Comparison of ENCODE assay signal across 19 cellular contexts in the genomic region with DNA sequence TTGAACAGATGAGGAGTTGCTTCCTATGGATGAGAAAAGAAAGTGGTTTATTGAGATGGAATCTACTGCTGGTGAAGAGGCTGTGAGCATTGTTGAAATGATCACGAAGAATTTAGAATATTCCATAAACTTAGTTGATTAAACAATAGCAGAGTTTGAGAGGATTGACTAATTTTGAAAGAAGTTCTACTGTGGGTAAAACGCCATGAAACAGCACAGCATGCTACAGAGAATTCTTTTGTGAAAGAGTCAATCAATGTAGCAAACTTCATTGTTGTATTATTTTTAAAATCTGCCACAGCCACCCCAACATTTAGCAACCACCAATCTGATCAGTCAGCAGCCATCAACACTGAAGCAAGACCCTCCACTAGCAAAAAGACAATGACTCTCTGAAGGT.
A peak's percentile ranks its signal among the peaks of the same experiment; 100 is the strongest.
DNase-seq lines count a peak whose midpoint lies in the region; ATAC-seq and TF ChIP-seq lines count a peak whose summit lies in the region.
"Had no signal": no experiment of that assay in that cellular context is flagged by ENCODE, and none has a peak within 500 bp of the region (broad histone marks: within the 10 kb centered on the region; RNA-seq: fewer than 3 reads in every experiment).

No MANE protein-coding gene starts in this region.

- H3K27me3 ChIP-seq in skeletal muscle satellite cell (ENCODE audit: control insufficient read depth, insufficient read depth, low read length), result no peaks in the 10 kb centered on the region

- peaks cover 49% of the 10 kb centered on the region for H3K4me1 ChIP-seq in skeletal muscle satellite cell (ENCODE audit: control insufficient read depth, insufficient read depth, low read length)

- H3K36me3 ChIP-seq in skeletal muscle satellite cell (ENCODE audit: insufficient read depth, low read length), result no peaks in the 10 kb centered on the region

- ATAC-seq in GM18868 (IDR thresholded peaks at IDR 0.05; ENCODE audit: unreplicated experiment) (no peak), HG03457 (IDR thresholded peaks at IDR 0.05; ENCODE audit: unreplicated experiment) (no peak)

- peak; percentile 81 for DNase-seq in EH (ENCODE audit: low read depth)
- DNase-seq in M059J (ENCODE audit: low read depth), result peak; percentile 20
- peak; percentile 6 for DNase-seq in astrocyte of the spinal cord (ENCODE audit: low read depth, low spot score)
- DNase-seq in DMS53 treated with DMSO at 0.1 percent for 48 hours (lab: John Stamatoyannopoulos, UW; ENCODE audit: unreplicated experiment), result no peak
- DNase-seq: CD4-positive, CD25-positive, alpha-beta regulatory T cell; DMS153; H7; Kasumi-1; MM.1S; NCI-H1092; NCI-H1436 treated with DMSO at 0.1 percent for 48 hours; NCI-H2029; NCI-H446; NK-92 treated with Interleukin-12 subunit alpha and Interleukin-12 subunit beta, amount 100 ng/mL, for 24 hours; Right ventricle myocardium superior; T-helper 1 cell had no signal

- H3K9me3 ChIP-seq in skeletal muscle satellite cell (replicated peaks; ENCODE audit: low read length), result no peaks in the 10 kb centered on the region

- peak overlapping the region; percentile 39 for H3K9ac ChIP-seq in skeletal muscle satellite cell (ENCODE audit: low read depth, low read length)

- H3K4me3 ChIP-seq in astrocyte of the spinal cord (ENCODE audit: low read depth, low read length) (no peak overlapping the region), skeletal muscle satellite cell (ENCODE audit: low read length) (no peak overlapping the region)

- peak overlapping the region; percentile 30 for H3K4me2 ChIP-seq in skeletal muscle satellite cell (ENCODE audit: low read length)

- in situ Hi-C loops in astrocyte of the spinal cord (cut with HindIII; ENCODE audit: low sequenced_read_pairs), result no loop called here

- TF ChIP-seq CTCF in astrocyte of the spinal cord (IDR thresholded peaks at IDR 0.05; ENCODE audit: low read depth, low read length), result no peak
